Comparison of ENCODE assay signal across 9 cellular contexts in the genomic region with DNA sequence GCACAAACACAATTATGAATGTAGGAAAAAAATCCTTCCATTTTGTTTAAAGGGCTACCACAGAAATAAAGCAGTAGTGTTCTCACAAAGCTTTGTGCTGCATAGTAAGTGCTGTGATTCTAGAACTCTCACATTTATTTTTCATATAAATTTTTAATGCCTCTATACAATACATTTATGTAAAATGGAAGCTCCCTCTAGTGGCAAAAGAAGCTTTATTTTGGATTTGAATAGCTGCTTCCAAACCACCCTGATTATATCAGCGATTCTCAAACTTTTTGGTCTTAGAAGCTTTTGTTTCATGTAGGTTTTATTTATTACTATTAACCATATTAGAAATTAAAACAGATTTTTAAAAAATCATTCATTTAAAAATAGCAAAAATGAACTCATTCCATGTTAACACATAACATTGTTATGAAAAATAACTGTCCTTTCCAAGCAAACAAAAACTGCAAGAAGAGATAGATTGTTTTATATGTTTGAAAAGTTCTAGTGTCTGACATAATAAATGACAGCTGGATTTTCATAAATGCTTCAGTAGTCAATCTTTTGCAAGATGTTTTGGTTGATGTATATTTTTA. TPM values are rescaled to one million over a fixed set of nuclear protein-coding genes. Genes with fewer than 3 reads are reported as not detected.
DNase-seq lines count a peak whose midpoint lies in the region; ATAC-seq and TF ChIP-seq lines count a peak whose summit lies in the region.
"Had no signal": no experiment of that assay in that cellular context is flagged by ENCODE, and none has a peak within 500 bp of the region (broad histone marks: within the 10 kb centered on the region; RNA-seq: fewer than 3 reads in every experiment).

No MANE protein-coding gene starts in this region.

- no peaks in the 10 kb centered on the region for H3K4me1 ChIP-seq in left lung

- in situ Hi-C loops in KBM-7 (cut with MboI; ENCODE audit: low pct_unique_long_range_greater_than_20kb, low sequenced_read_pairs): no loop called here

- no peak overlapping the region for H3K4me3 ChIP-seq in WI38 (ENCODE audit: low read depth, low read length)
- no peak overlapping the region for H3K4me3 ChIP-seq in left lung

- H3K27me3 ChIP-seq in left lung: no peaks in the 10 kb centered on the region

- peak; percentile 26; the same call in 1 of the 2 replicates for TF ChIP-seq CTCF in WI38 (IDR thresholded peaks at IDR 0.05; ENCODE audit: low read depth, low read length)
- TF ChIP-seq CTCF in left lung (IDR thresholded peaks at IDR 0.05): peak; percentile 14 to 33

- H3K27ac ChIP-seq in left lung: no peak overlapping the region

- ATAC-seq in left lung: no peak
- no peak for ATAC-seq in GM18520 (IDR thresholded peaks at IDR 0.05; ENCODE audit: unreplicated experiment)
- ATAC-seq in GM18517 (IDR thresholded peaks at IDR 0.05; ENCODE audit: unreplicated experiment): no peak
- ATAC-seq in HG02938 (IDR thresholded peaks at IDR 0.05; ENCODE audit: unreplicated experiment): no peak

- H3K36me3 ChIP-seq in left lung: no peaks in the 10 kb centered on the region

- intact Hi-C loops in left lung (cut with DNase I): no loop called here

- DNase-seq in DMS53 (lab: John Stamatoyannopoulos, UW) (peak; percentile 54), KBM-7 (peak; percentile 9), left lung (no peak), germinal center (ENCODE audit: low spot score) (no peak)
- DNase-seq: GOT3 had no signal

- peaks cover 0 to 2% of the 10 kb centered on the region in 2 donors for H3K9me3 ChIP-seq in left lung

RNA-seq across cellular contexts. Expression of a gene that starts 38.4 kb away (rescaled TPM):
- total RNA-seq in left lung: under 1 TPM in 1 of 2 donors, not detected in 1; 0.06 TPM

Comparison
In these comparisons a context has a peak if more than half of its experiments do, and no peak if none do; other contexts are left out.
1. DNase-seq: peak in DMS53 (single experiment) and KBM-7 (single experiment); none in left lung (0 of 2) and germinal center (single experiment).